ENCODE assay signal across 8 cellular contexts in the genomic region with DNA sequence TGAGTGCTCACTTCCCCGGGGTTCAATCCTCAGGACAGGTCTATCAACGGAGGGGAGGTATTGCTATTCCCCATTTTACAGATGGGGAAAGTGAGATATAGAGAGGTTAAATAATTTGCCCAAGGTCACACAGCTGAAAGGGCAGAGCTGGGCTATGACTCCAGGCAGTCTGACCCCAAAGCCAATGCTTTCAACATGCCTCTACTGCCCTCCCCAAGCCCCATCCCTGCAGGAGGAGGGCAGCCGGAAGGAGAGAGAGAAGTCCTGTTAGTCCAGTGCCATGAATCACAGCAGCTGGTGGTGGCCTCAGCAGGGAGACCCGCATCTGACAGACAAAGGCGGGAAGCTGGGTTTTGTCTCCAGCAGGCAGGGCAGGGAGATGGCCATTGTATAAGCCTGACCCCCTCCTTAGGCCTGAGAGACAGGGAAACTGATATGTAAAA. TPM values are rescaled to one million over a fixed set of nuclear protein-coding genes. Genes with fewer than 3 reads are reported as not detected.
DNase-seq lines count a peak whose midpoint lies in the region; ATAC-seq and TF ChIP-seq lines count a peak whose summit lies in the region.

No MANE protein-coding gene starts in this region.

- H3K4me1 ChIP-seq in sigmoid colon: peaks cover 0 to 13% (median 5%) of the 10 kb centered on the region in 4 donors

- in situ Hi-C loops in astrocyte of the spinal cord (cut with HindIII; ENCODE audit: low sequenced_read_pairs): no loop called here

- no peak for TF ChIP-seq EP300 in sigmoid colon (IDR thresholded peaks at IDR 0.05)

- no peaks in the 10 kb centered on the region for H3K27me3 ChIP-seq in sigmoid colon

- intact Hi-C loops in sigmoid colon (cut with DNase I): no loop called here

- DNase-seq in HT-29 (ENCODE audit: low spot score) (peak; percentile 71), astrocyte of the spinal cord (ENCODE audit: low read depth, low spot score) (peak; percentile 64), left lobe of liver (ENCODE audit: low spot score) (no peak), NCI-H524 (lab: John Stamatoyannopoulos, UW) (no peak), sigmoid colon (no peak), NOMO-1 (lab: John Stamatoyannopoulos, UW; ENCODE audit: unreplicated experiment in 2 of 2) (no peak)

- no peaks in the 10 kb centered on the region for H3K9me3 ChIP-seq in sigmoid colon

- H3K36me3 ChIP-seq in sigmoid colon: no peaks in the 10 kb centered on the region

- no peak for TF ChIP-seq POLR2A in sigmoid colon (IDR thresholded peaks at IDR 0.05)

- H3K4me3 ChIP-seq in astrocyte of the spinal cord (ENCODE audit: low read depth, low read length) (no peak overlapping the region), sigmoid colon (no peak overlapping the region)

- TF ChIP-seq CTCF in astrocyte of the spinal cord (IDR thresholded peaks at IDR 0.05; ENCODE audit: low read depth, low read length) (no peak), sigmoid colon (IDR thresholded peaks at IDR 0.05) (no peak)

- 57 to 70% methylated on average over 5 of the region's 5 CpGs for WGBS in sigmoid colon, 2 donors

- H3K27ac ChIP-seq in temporal lobe (ENCODE audit: low read depth, low read length) (peak overlapping the region; percentile 74), sigmoid colon (peak overlapping the region in 2 of 4 donors; percentile 14 to 43)

- ATAC-seq in left lobe of liver (peak; percentile 21), HG03439 (IDR thresholded peaks at IDR 0.05; ENCODE audit: unreplicated experiment) (no peak)

RNA-seq across cellular contexts. Expression of a gene that starts 20.0 kb away (rescaled TPM):
- total RNA-seq in HT-29 (2014; rRNA removed; shearing (Covaris generic)): 22.5 and 22.6 TPM in 2 replicates
- 54.4 TPM for total RNA-seq in left lobe of liver
- 85.6 TPM for total RNA-seq in temporal lobe
- 100 to 1,000 TPM; 334 to 443 (median 385) TPM for total RNA-seq in sigmoid colon
- polyA plus RNA-seq in sigmoid colon: 10 to 100 TPM; 37.8 to 39.9 (median 37.9) TPM

Comparison
In these comparisons a context has a peak if more than half of its experiments do, and no peak if none do; other contexts are left out.
1. DNase-seq: peak in HT-29 (single experiment) and astrocyte of the spinal cord (single experiment); none in left lobe of liver (single experiment), NCI-H524 (0 of 2), sigmoid colon (single experiment) and NOMO-1 (0 of 2).